Comparison of ENCODE assay signal across 1 cellular context in genomic region chr18:49467599-49467998, GRCh38.
TF ChIP-seq lines count a peak whose summit lies in the region.

No MANE protein-coding gene starts in this region.

TF ChIP-seq in K562, 482 proteins besides CTCF, POLR2A, EP300 and RAD21:
- TF ChIP-seq POLR3A (IDR thresholded peaks at IDR 0.05; ENCODE audit: borderline replicate concordance, extremely low read depth, insufficient read depth, insufficient read length) = no peak
- TF ChIP-seq NR2C1 (IDR thresholded peaks at IDR 0.05) = no peak
- TF ChIP-seq NR2C1 (tag; IDR thresholded peaks at IDR 0.05) = 0 out of 2 replicates have a peak, but pooled peaks have one; percentile 37
- no peak for TF ChIP-seq NRF1 (conservative IDR thresholded peaks at IDR 0.05 in 1 of 2, IDR thresholded peaks at IDR 0.05 in 1 of 2)
- TF ChIP-seq ZNF41 (CRISPR knock-in tag; conservative IDR thresholded peaks at IDR 0.05) = 0 out of 2 replicates have a peak, but pooled peaks have one; percentile 56
- peak; percentile 67; the same call in 1 of the 2 replicates for TF ChIP-seq SMAD3 (CRISPR knock-in tag; conservative IDR thresholded peaks at IDR 0.05)
- TF ChIP-seq DDX20 (tag; IDR thresholded peaks at IDR 0.05; ENCODE audit: low read depth) = peak; percentile 73; the same call in 1 of the 2 replicates
- peak; percentile 63; the same call in 1 of the 2 replicates for TF ChIP-seq ZNF175 (CRISPR knock-in tag; IDR thresholded peaks at IDR 0.05; ENCODE audit: low read depth)
- peak; percentile 40; the same call in 1 of the 2 replicates for TF ChIP-seq ZNF239 (CRISPR knock-in tag; IDR thresholded peaks at IDR 0.05)
- 0 out of 2 replicates have a peak, but pooled peaks have one; percentile 51 for TF ChIP-seq MEF2D (tag; conservative IDR thresholded peaks at IDR 0.05; ENCODE audit: low read depth)
- TF ChIP-seq, protein P1, sequence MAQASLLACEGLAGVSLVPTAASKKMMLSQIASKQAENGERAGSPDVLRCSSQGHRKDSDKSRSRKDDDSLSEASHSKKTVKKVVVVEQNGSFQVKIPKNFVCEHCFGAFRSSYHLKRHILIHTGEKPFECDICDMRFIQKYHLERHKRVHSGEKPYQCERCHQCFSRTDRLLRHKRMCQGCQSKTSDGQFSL (CRISPR knock-in tag; IDR thresholded peaks at IDR 0.05) = no peak
- TF ChIP-seq, protein P1 (tag; IDR thresholded peaks at IDR 0.05) = 0 out of 4 replicates have a peak, but pooled peaks of 1 of the 2 experiments have one; percentile 48
- peak in 1 of 2 experiments; percentile 32; a peak in 1 of 4 replicates for TF ChIP-seq TEAD1 (CRISPR knock-in tag; IDR thresholded peaks at IDR 0.05)
- TF ChIP-seq ZNF639 (CRISPR knock-in tag; conservative IDR thresholded peaks at IDR 0.05 in 1 of 2, IDR thresholded peaks at IDR 0.05 in 1 of 2) = 0 out of 4 replicates have a peak, but pooled peaks of 1 of the 2 experiments have one; percentile 25
- TF ChIP-seq KLF6 (CRISPR knock-in tag; IDR thresholded peaks at IDR 0.05; ENCODE audit: borderline replicate concordance) = 0 out of 2 replicates have a peak, but pooled peaks have one; percentile 26
- no peak for TF ChIP-seq SNIP1 (IDR thresholded peaks at IDR 0.05; ENCODE audit: low read depth)
- TF ChIP-seq, protein P2, sequence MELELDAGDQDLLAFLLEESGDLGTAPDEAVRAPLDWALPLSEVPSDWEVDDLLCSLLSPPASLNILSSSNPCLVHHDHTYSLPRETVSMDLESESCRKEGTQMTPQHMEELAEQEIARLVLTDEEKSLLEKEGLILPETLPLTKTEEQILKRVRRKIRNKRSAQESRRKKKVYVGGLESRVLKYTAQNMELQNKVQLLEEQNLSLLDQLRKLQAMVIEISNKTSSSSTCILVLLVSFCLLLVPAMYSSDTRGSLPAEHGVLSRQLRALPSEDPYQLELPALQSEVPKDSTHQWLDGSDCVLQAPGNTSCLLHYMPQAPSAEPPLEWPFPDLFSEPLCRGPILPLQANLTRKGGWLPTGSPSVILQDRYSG (tag; conservative IDR thresholded peaks at IDR 0.05; ENCODE audit: low read depth) = 0 out of 2 replicates have a peak, but pooled peaks have one; percentile 25
- peak; percentile 70 for TF ChIP-seq ZNF592 (IDR thresholded peaks at IDR 0.05)
TF ChIP-seq in K562: peak in this region for 13.
